8 cellular contexts compared by ENCODE assay signal in genomic region chr11:62664405-62665074, GRCh38. TPM values are rescaled to one million over a fixed set of nuclear protein-coding genes. Genes with fewer than 3 reads are reported as not detected.
A peak's percentile ranks its signal among the peaks of the same experiment; 100 is the strongest.
DNase-seq lines count a peak whose midpoint lies in the region; ATAC-seq and TF ChIP-seq lines count a peak whose summit lies in the region.

No MANE protein-coding gene starts in this region.

- peak overlapping the region; percentile 19; the same call in 1 of the 2 replicates for H2AFZ ChIP-seq in OCI-LY7 (ENCODE audit: low read length)

- H3K27ac ChIP-seq in OCI-LY7 (ENCODE audit: low read depth, low read length, poor library complexity, severe bottlenecking) (peak overlapping the region; percentile 94), skeletal muscle tissue (ENCODE audit: low read depth, low read length) (peak overlapping the region; percentile 90)

- peak overlapping the region; percentile 89 for H3K4me2 ChIP-seq in OCI-LY7 (ENCODE audit: low read length)

- no peak for TF ChIP-seq CTCF in OCI-LY7 (conservative IDR thresholded peaks at IDR 0.05; ENCODE audit: low read length)

- peak; percentile 28 for ATAC-seq in GM19463 (IDR thresholded peaks at IDR 0.05; ENCODE audit: unreplicated experiment)
- no peak for ATAC-seq in HG02840 (IDR thresholded peaks at IDR 0.05; ENCODE audit: low FRiP score, unreplicated experiment)

- H3K27me3 ChIP-seq in skeletal muscle tissue (ENCODE audit: control insufficient read depth in 3 of 3, insufficient read depth in 3 of 3, low read length in 3 of 3), result no peaks in the 10 kb centered on the region

- H3K4me1 ChIP-seq in OCI-LY7 (ENCODE audit: insufficient read depth, low read length, poor library complexity, severe bottlenecking) (peaks cover 34% of the 10 kb centered on the region), skeletal muscle tissue (ENCODE audit: control insufficient read depth in 3 of 3, insufficient read depth in 3 of 3, low read length in 3 of 3) (peaks cover 18 to 34% (median 30%) of the 10 kb centered on the region in 3 donors)

- H3K4me3 ChIP-seq in OCI-LY7 (ENCODE audit: low read depth, low read length, poor library complexity, severe bottlenecking), result peak overlapping the region; percentile 86
- peak overlapping the region; percentile 96 for H3K4me3 ChIP-seq in iPS-11a (ENCODE audit: low read depth, low read length)
- peak overlapping the region; percentile 95 to 98 (median 97) for H3K4me3 ChIP-seq in skeletal muscle tissue (ENCODE audit: low read length in 3 of 3)

- peaks cover 6% of the 10 kb centered on the region; the same call in 1 of the 2 replicates for H4K20me1 ChIP-seq in OCI-LY7 (ENCODE audit: insufficient read depth, low read length)

- TSS peak; percentile 51 for BruUV-seq in OCI-LY7 (replicated peaks; lab: Mats Ljungman, UMichigan)

- DNase-seq in DMS114 treated with DMSO at 0.1 percent for 48 hours (lab: John Stamatoyannopoulos, UW; ENCODE audit: unreplicated experiment) (peak; percentile 79), HK-2 (ENCODE audit: unreplicated experiment) (peak; percentile 48), OCI-LY7 (ENCODE audit: low spot score) (peak; percentile 85), amniotic stem cell (lab: John Stamatoyannopoulos, UW) (peak; percentile 66)

- POLR2A ChIA-PET in OCI-LY7 (lab: Charles Lee), result interaction anchor here (0.6 to 8.3 kb wide), 24 partner anchors 10 to 209 kb away, joined by 3 to 159 read pairs (median 6); partner anchors contain the start of genes B3GAT3, EEF1G, GANAB and HNRNPUL2

- peaks cover 58% of the 10 kb centered on the region for H3K79me2 ChIP-seq in OCI-LY7 (ENCODE audit: insufficient read depth, low read depth, low read length)

- no peaks in the 10 kb centered on the region for H3K9me2 ChIP-seq in OCI-LY7 (ENCODE audit: insufficient read depth, low read length)

- CTCF ChIA-PET in OCI-LY7 (lab: Charles Lee; ENCODE audit: unreplicated experiment), result interaction anchor here (0.6 to 1.4 kb wide), 3 partner anchors 16 to 63 kb away, joined by 3 to 4 read pairs (median 3); partner anchors contain the start of gene HNRNPUL2

- peak overlapping the region; percentile 91 to 94 (median 93) for H3K9ac ChIP-seq in skeletal muscle tissue (ENCODE audit: low read depth in 1 of 3, low read length in 3 of 3)

- H3K36me3 ChIP-seq in OCI-LY7 (ENCODE audit: insufficient read depth, low read length) (peaks cover 66% of the 10 kb centered on the region), skeletal muscle tissue (ENCODE audit: control insufficient read depth in 3 of 3, insufficient read depth in 3 of 3, low read length in 3 of 3) (peaks cover 15 to 18% (median 16%) of the 10 kb centered on the region in 3 donors)

- no peaks in the 10 kb centered on the region for H3K9me3 ChIP-seq in OCI-LY7 (ENCODE audit: low read length)
- no peaks in the 10 kb centered on the region for H3K9me3 ChIP-seq in skeletal muscle tissue (ENCODE audit: control insufficient read depth in 3 of 3, low read length in 3 of 3)

- intact Hi-C loops in OCI-LY7 (cut with micrococcal nuclease; ENCODE audit: unreplicated experiment), result loop anchor here (1.0 to 5.0 kb wide), 4 partner anchors 11 to 72 kb away; partner anchors contain the start of genes EML3, INTS5, MTA2 and ROM1

RNA-seq across cellular contexts. Expression of gene C11orf98, which starts 0.5 kb away (rescaled TPM):
- total RNA-seq in OCI-LY7 (2014; rRNA removed; shearing (Covaris generic)), result 148 and 194 TPM in 2 replicates
- 84.4 and 105 TPM in 2 replicates for total RNA-seq in OCI-LY7 (2022)
- 22.4 TPM for total RNA-seq in skeletal muscle tissue

RNA-seq across cellular contexts. Expression of gene CSKMT, which starts 0.6 kb away (rescaled TPM):
- total RNA-seq in OCI-LY7 (2014; rRNA removed; shearing (Covaris generic)), result 88.4 and 90.8 TPM in 2 replicates
- total RNA-seq in OCI-LY7 (2022), result 52.6 and 80.1 TPM in 2 replicates
- total RNA-seq in skeletal muscle tissue, result 4.7 TPM

RNA-seq across cellular contexts. Expression of gene UQCC3, which starts 6.9 kb away (rescaled TPM):
- 40.0 and 40.3 TPM in 2 replicates for total RNA-seq in OCI-LY7 (2014; rRNA removed; shearing (Covaris generic))
- 13.1 and 15.5 TPM in 2 replicates for total RNA-seq in OCI-LY7 (2022)
- 4.7 TPM for total RNA-seq in skeletal muscle tissue

RNA-seq across cellular contexts. Expression of gene LBHD1, which starts 7.5 kb away (rescaled TPM):
- total RNA-seq in OCI-LY7 (2014; rRNA removed; shearing (Covaris generic)), result 7.1 and 9.3 TPM in 2 replicates
- total RNA-seq in OCI-LY7 (2022) (22.3 and 22.8 TPM in 2 replicates), skeletal muscle tissue (1.0 TPM)

RNA-seq across cellular contexts. Expression of gene INTS5, which starts 11.4 kb away (rescaled TPM):
- 22.5 and 25.5 TPM in 2 replicates for total RNA-seq in OCI-LY7 (2014; rRNA removed; shearing (Covaris generic))
- total RNA-seq in OCI-LY7 (2022), result 22.1 and 25.1 TPM in 2 replicates
- 15.1 TPM for total RNA-seq in skeletal muscle tissue
